ENCODE assay signal across 32 cellular contexts in the genomic region with DNA sequence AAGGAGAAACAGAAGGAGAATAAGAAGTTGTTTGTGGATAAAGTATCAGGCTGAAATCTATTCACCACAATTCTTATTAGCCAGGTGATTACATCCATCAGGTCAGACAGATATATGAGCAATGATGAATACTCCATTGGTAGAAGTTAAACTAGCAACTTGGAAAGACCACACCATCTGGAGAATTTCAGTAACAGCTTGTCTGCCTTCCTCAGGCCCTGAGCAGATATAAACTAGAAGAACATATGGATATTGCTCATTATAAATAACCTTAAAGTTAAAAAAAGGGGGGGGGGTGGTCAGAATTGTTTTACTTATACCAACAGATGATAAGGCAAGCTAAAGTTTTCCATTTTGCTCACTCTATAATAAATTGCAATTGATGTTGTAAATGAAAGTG. TPM values are rescaled to one million over a fixed set of nuclear protein-coding genes. Genes with fewer than 3 reads are reported as not detected.
"Had no signal": no experiment of that assay in that cellular context is flagged by ENCODE, and none has a peak within 500 bp of the region (broad histone marks: within the 10 kb centered on the region; RNA-seq: fewer than 3 reads in every experiment).

No MANE protein-coding gene starts in this region.

- H3K9me3 ChIP-seq: colonic mucosa, heart right ventricle, lower lobe of right lung, mucosa of descending colon, neutrophil, right lobe of liver, thyroid gland had no signal

- H3K79me2 ChIP-seq: parathyroid adenoma had no signal

- ATAC-seq: esophagus mucosa; heart right ventricle; left ventricle myocardium superior; lower lobe of right lung; mucosa of descending colon; natural killer cell treated with Interleukin-12 subunit alpha and Interleukin-12 subunit beta and Interleukin-15 and Interleukin-18, amount 100 ng/mL, for 72 hours; right lobe of liver; stimulated activated naive CD8-positive, alpha-beta T cell treated with anti-CD3 and anti-CD28 coated beads, Interleukin-15, amount 100 ng/mL, for 72 hours had no signal

- H2AFZ ChIP-seq: parathyroid adenoma had no signal

- FAIRE-seq: islet of Langerhans, small intestine had no signal

- H3K27me3 ChIP-seq: colonic mucosa, heart right ventricle, neutrophil, right lobe of liver, thyroid gland had no signal

- H3K4me3 ChIP-seq: colonic mucosa, heart right ventricle, lower lobe of right lung, mucosa of descending colon, right lobe of liver, thyroid gland had no signal

- H3K4me1 ChIP-seq: colonic mucosa, parathyroid adenoma had no signal

- H3K36me3 ChIP-seq: colonic mucosa, neutrophil, right lobe of liver, thyroid gland had no signal

- H3K27ac ChIP-seq: colonic mucosa, epithelial cell of prostate, heart right ventricle, lower lobe of right lung, neutrophil, parathyroid adenoma, right lobe of liver, thyroid gland had no signal

- DNase-seq: colonic mucosa; effector CD8-positive, alpha-beta T cell; endodermal cell; foreskin melanocyte; glutamatergic neuron; heart right ventricle; hippocampal formation; kidney glomerular epithelial cell; left ventricle myocardium superior; lower lobe of right lung; mucosa of descending colon; naive B cell; right lobe of liver; small intestine; stimulated activated CD4-positive, alpha-beta T cell treated with anti-CD3 and anti-CD28 coated beads, Interleukin-12 subunit alpha, Interleukin-12 subunit beta, amount 100 ng/mL, for 4 hours; stimulated activated CD4-positive, alpha-beta T cell treated with anti-CD3 and anti-CD28 coated beads, Interleukin-1b, Interleukin-23, amount 100 ng/mL, for 48 hours; stimulated activated CD4-positive, alpha-beta T cell treated with anti-CD3 and anti-CD28 coated beads, Interleukin-4, amount 100 ng/mL, for 1 hour; stimulated activated CD8-positive, alpha-beta memory T cell treated with anti-CD3 and anti-CD28 coated beads, Interleukin-4, amount 100 ng/mL, for 48 hours; stimulated activated naive CD4-positive, alpha-beta T cell; stimulated activated naive CD8-positive, alpha-beta T cell treated with anti-CD3 and anti-CD28 coated beads, Interleukin-15, amount 100 ng/mL, for 72 hours; thyroid gland had no signal

- H3K9ac ChIP-seq: parathyroid adenoma had no signal

RNA-seq across cellular contexts. Expression of a gene that starts 50.1 kb away (rescaled TPM):
- total RNA-seq: endodermal cell; esophagus mucosa; left ventricle myocardium superior; mesothelial cell of epicardium; natural killer cell treated with Interleukin-12 subunit alpha and Interleukin-12 subunit beta and Interleukin-15 and Interleukin-18, amount 100 ng/mL, for 72 hours; neural crest cell; progenitor cell of endocrine pancreas; temporal lobe; thyroid gland; ureter had no signal
- polyA plus RNA-seq: heart right ventricle, small intestine had no signal
